In the genomic region with DNA sequence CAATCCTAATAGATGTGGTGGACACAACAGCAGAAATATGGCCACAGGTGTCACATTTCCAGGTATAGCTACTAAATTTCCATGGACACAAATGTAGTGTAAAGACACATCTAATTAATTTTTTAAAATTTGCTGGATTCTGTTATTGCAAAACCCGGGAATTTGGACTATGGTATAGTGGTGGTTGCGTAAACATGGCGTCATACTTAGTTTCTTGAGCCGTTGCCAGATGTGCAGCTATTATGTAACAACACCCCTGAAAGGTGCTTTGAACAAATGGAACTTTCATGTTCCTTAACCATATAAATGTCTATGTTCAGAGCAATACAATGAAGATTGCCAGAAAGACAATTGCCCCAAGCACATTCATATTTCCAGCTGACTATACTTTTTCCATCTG, we compare ENCODE assay signal across 17 cellular contexts.
"Had no signal": no experiment of that assay in that cellular context is flagged by ENCODE, and none has a peak within 500 bp of the region (broad histone marks: within the 10 kb centered on the region; RNA-seq: fewer than 3 reads in every experiment).

No MANE protein-coding gene starts in this region.

- DNase-seq: activated CD4-positive, alpha-beta T cell treated with anti-CD3 and anti-CD28 coated beads, Interleukin-2, amount 50 U/mL, for 1 hour; activated CD8-positive, alpha-beta memory T cell treated with anti-CD3 and anti-CD28 coated beads, Interleukin-2, amount 50 U/mL, for 4 hours; activated naive CD4-positive, alpha-beta T cell treated with anti-CD3 and anti-CD28 coated beads, Interleukin-2, amount 10 ng/mL, durations not matched to agents 7 days and 5 days; activated T-cell treated with anti-CD3 and anti-CD28 coated beads, Interleukin-2, amount 50 U/mL, for 4 hours; dermis blood vessel endothelial cell; effector memory CD8-positive, alpha-beta T cell; hypothalamus; nephron progenitor cell; nucleus accumbens; stimulated activated CD4-positive, alpha-beta T cell treated with anti-CD3 and anti-CD28 coated beads, Interleukin-4, amount 100 ng/mL, for 4 hours; upper lobe of right lung had no signal

- ATAC-seq: activated CD4-positive, CD25-positive, alpha-beta regulatory T cell treated with anti-CD3 and anti-CD28 coated beads, Interleukin-2, amount 50 U/mL, for 24 hours; activated T-cell treated with anti-CD3 and anti-CD28 coated beads, Interleukin-2, amount 50 U/mL, for 4 hours; effector memory CD8-positive, alpha-beta T cell; left lobe of liver; sciatic nerve; stimulated activated memory B cell treated with anti-CD40 and anti-IgM and Interleukin-4, amounts not matched to agents 10 μg/mL and 1 μg/mL and 100 μg/mL, for 72 hours; upper lobe of right lung had no signal

- H3K9me3 Mint-ChIP-seq: activated naive CD4-positive, alpha-beta T cell treated with anti-CD3 and anti-CD28 coated beads, Interleukin-2, amount 10 ng/mL, durations not matched to agents 7 days and 5 days; activated T-cell treated with anti-CD3 and anti-CD28 coated beads, Interleukin-2, amount 50 U/mL, for 4 hours; effector memory CD8-positive, alpha-beta T cell; nephron progenitor cell; stimulated activated memory B cell treated with anti-CD40 and anti-IgM and Interleukin-4, amounts not matched to agents 10 μg/mL and 1 μg/mL and 100 μg/mL, for 72 hours had no signal

- H3K4me3 ChIP-seq: cardiac muscle cell, thoracic aorta, upper lobe of right lung had no signal

- H3K4me3 Mint-ChIP-seq: activated naive CD4-positive, alpha-beta T cell treated with anti-CD3 and anti-CD28 coated beads, Interleukin-2, amount 10 ng/mL, durations not matched to agents 7 days and 5 days; activated T-cell treated with anti-CD3 and anti-CD28 coated beads, Interleukin-2, amount 50 U/mL, for 4 hours; effector memory CD8-positive, alpha-beta T cell; nephron progenitor cell; stimulated activated memory B cell treated with anti-CD40 and anti-IgM and Interleukin-4, amounts not matched to agents 10 μg/mL and 1 μg/mL and 100 μg/mL, for 72 hours had no signal

- H3K36me3 Mint-ChIP-seq: activated naive CD4-positive, alpha-beta T cell treated with anti-CD3 and anti-CD28 coated beads, Interleukin-2, amount 10 ng/mL, durations not matched to agents 7 days and 5 days; stimulated activated memory B cell treated with anti-CD40 and anti-IgM and Interleukin-4, amounts not matched to agents 10 μg/mL and 1 μg/mL and 100 μg/mL, for 72 hours had no signal

- H3K4me1 Mint-ChIP-seq: activated naive CD4-positive, alpha-beta T cell treated with anti-CD3 and anti-CD28 coated beads, Interleukin-2, amount 10 ng/mL, durations not matched to agents 7 days and 5 days; stimulated activated memory B cell treated with anti-CD40 and anti-IgM and Interleukin-4, amounts not matched to agents 10 μg/mL and 1 μg/mL and 100 μg/mL, for 72 hours had no signal

- H3K27me3 Mint-ChIP-seq: activated naive CD4-positive, alpha-beta T cell treated with anti-CD3 and anti-CD28 coated beads, Interleukin-2, amount 10 ng/mL, durations not matched to agents 7 days and 5 days; stimulated activated memory B cell treated with anti-CD40 and anti-IgM and Interleukin-4, amounts not matched to agents 10 μg/mL and 1 μg/mL and 100 μg/mL, for 72 hours had no signal

- H3K27ac Mint-ChIP-seq: activated naive CD4-positive, alpha-beta T cell treated with anti-CD3 and anti-CD28 coated beads, Interleukin-2, amount 10 ng/mL, durations not matched to agents 7 days and 5 days; effector memory CD8-positive, alpha-beta T cell; nephron progenitor cell; stimulated activated memory B cell treated with anti-CD40 and anti-IgM and Interleukin-4, amounts not matched to agents 10 μg/mL and 1 μg/mL and 100 μg/mL, for 72 hours had no signal
